ENCODE assay signal across 25 cellular contexts in the genomic region with DNA sequence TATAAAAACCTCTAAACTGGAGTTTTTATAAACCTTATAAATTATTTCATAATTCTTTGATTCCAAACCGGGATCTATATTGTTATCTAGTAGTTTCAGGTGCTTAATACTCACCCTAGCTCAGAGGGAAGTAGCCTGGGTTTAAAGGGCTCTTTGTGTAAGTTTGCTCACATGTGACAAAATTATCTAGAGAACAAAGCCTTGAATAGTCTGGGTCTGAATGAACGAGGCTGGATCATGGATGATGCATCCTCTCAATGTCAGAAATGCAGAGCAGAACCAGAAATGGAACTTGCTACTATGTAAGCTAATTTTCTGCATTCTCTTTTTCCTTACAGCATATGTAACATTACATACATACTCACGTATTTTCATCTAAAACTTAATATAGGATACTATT.
DNase-seq lines count a peak whose midpoint lies in the region; ATAC-seq and TF ChIP-seq lines count a peak whose summit lies in the region.
"Had no signal": no experiment of that assay in that cellular context is flagged by ENCODE, and none has a peak within 500 bp of the region (broad histone marks: within the 10 kb centered on the region; RNA-seq: fewer than 3 reads in every experiment).

No MANE protein-coding gene starts in this region.

- H3K36me3 Mint-ChIP-seq in brain (peaks cover 12% of the 10 kb centered on the region), nephron progenitor cell (ENCODE audit: low read depth) (no peaks in the 10 kb centered on the region)

- no peak for TF ChIP-seq CTCF in brain (conservative IDR thresholded peaks at IDR 0.05)
- TF ChIP-seq CTCF in nephron progenitor cell (IDR thresholded peaks at IDR 0.05): no peak

- no peaks in the 10 kb centered on the region for H3K9me3 Mint-ChIP-seq in brain
- H3K9me3 Mint-ChIP-seq in nephron progenitor cell: no peaks in the 10 kb centered on the region
- H3K9me3 Mint-ChIP-seq: CD4-positive, CD25-positive, alpha-beta regulatory T cell; HFFc6; IgD-negative memory B cell had no signal

- DNase-seq in NCI-H146 (lab: John Stamatoyannopoulos, UW): peak; percentile 7
- DNase-seq in NCI-H146 treated with DMSO at 0.1 percent for 48 hours (lab: John Stamatoyannopoulos, UW; ENCODE audit: unreplicated experiment): no peak
- DNase-seq in nephron progenitor cell: no peak
- no peak for DNase-seq in HuH-7.5 (ENCODE audit: low spot score)
- no peak for DNase-seq in kidney tubule cell (ENCODE audit: low spot score)
- DNase-seq in NCI-H748 treated with DMSO at 0.1 percent for 48 hours (lab: John Stamatoyannopoulos, UW): no peak
- DNase-seq: 8988T; BE2C; Caco-2; CD4-positive, CD25-positive, alpha-beta regulatory T cell; GDM1; H7; HFFc6; Kasumi-1; MG63; NCI-H1105; NCI-H1694 treated with DMSO at 0.1 percent for 48 hours; NCI-H2107; NCI-H226; NCI-H524; NK-92 treated with Interleukin-12 subunit alpha and Interleukin-12 subunit beta, amount 100 ng/mL, for 24 hours had no signal

- H3K4me3 Mint-ChIP-seq in brain (no peak overlapping the region), nephron progenitor cell (no peak overlapping the region)
- H3K4me3 Mint-ChIP-seq: CD4-positive, CD25-positive, alpha-beta regulatory T cell; HFFc6; IgD-negative memory B cell had no signal

- no peaks in the 10 kb centered on the region for H3K27me3 Mint-ChIP-seq in brain
- no peaks in the 10 kb centered on the region for H3K27me3 Mint-ChIP-seq in nephron progenitor cell (ENCODE audit: low read depth, poor library complexity)
- H3K27me3 Mint-ChIP-seq: CD4-positive, CD25-positive, alpha-beta regulatory T cell; IgD-negative memory B cell had no signal

- ATAC-seq in GM21367 (IDR thresholded peaks at IDR 0.05; ENCODE audit: unreplicated experiment): no peak
- ATAC-seq: Right ventricle myocardium inferior had no signal

- H3K27ac Mint-ChIP-seq in brain (peak overlapping the region in 3 of 5 experiments; percentile 40 to 74 (median 68)), nephron progenitor cell (peak overlapping the region; percentile 51)
- H3K27ac Mint-ChIP-seq: HFFc6, IgD-negative memory B cell had no signal

- H3K4me1 Mint-ChIP-seq in brain: peaks cover 22% of the 10 kb centered on the region
- peaks cover 16% of the 10 kb centered on the region for H3K4me1 Mint-ChIP-seq in nephron progenitor cell
- H3K4me1 Mint-ChIP-seq: IgD-negative memory B cell had no signal
